Comparison of ENCODE assay signal across 25 cellular contexts in genomic region chr21:44686843-44687561, GRCh38. TPM values are rescaled to one million over a fixed set of nuclear protein-coding genes. Genes with fewer than 3 reads are reported as not detected.
DNase-seq lines count a peak whose midpoint lies in the region; ATAC-seq and TF ChIP-seq lines count a peak whose summit lies in the region.
"Had no signal": no experiment of that assay in that cellular context is flagged by ENCODE, and none has a peak within 500 bp of the region (broad histone marks: within the 10 kb centered on the region; RNA-seq: fewer than 3 reads in every experiment).

No MANE protein-coding gene starts in this region.

- no peak for ATAC-seq in stimulated activated naive CD8-positive, alpha-beta T cell treated with anti-CD3 and anti-CD28 coated beads, Interleukin-15, amount 100 ng/mL, for 72 hours
- ATAC-seq in stimulated activated naive CD8-positive, alpha-beta T cell treated with anti-CD3 and anti-CD28 coated beads, Interleukin-15, Interleukin-2, amounts not matched to agents 100 U/mL and 50 U/mL, for 24 hours: no peak
- ATAC-seq: effector memory CD8-positive, alpha-beta T cell; HCT116; Panc1 had no signal

- no peaks in the 10 kb centered on the region for H3K4me1 ChIP-seq in vagina
- H3K4me1 ChIP-seq: spleen had no signal

- H3K4me3 ChIP-seq in vagina: no peak overlapping the region
- H3K4me3 ChIP-seq: spleen had no signal

- H3K27me3 Mint-ChIP-seq in stimulated activated naive CD8-positive, alpha-beta T cell treated with anti-CD3 and anti-CD28 coated beads, Interleukin-15, amount 100 ng/mL, for 72 hours: no peaks in the 10 kb centered on the region

- H3K9me3 Mint-ChIP-seq in stimulated activated naive CD8-positive, alpha-beta T cell treated with anti-CD3 and anti-CD28 coated beads, Interleukin-15, amount 100 ng/mL, for 72 hours: no peaks in the 10 kb centered on the region
- H3K9me3 Mint-ChIP-seq: activated B cell treated with CpG ODN at 0.5 μM for 24 hours; activated CD4-positive, alpha-beta memory T cell treated with anti-CD3 and anti-CD28 coated beads, Interleukin-2, amount 10 ng/mL, durations not matched to agents 7 days and 5 days; activated T-cell treated with anti-CD3 and anti-CD28 coated beads, Interleukin-2, amount 50 U/mL, for 4 hours; effector memory CD8-positive, alpha-beta T cell; mesothelial cell of epicardium had no signal

- H3K4me1 Mint-ChIP-seq in stimulated activated naive CD8-positive, alpha-beta T cell treated with anti-CD3 and anti-CD28 coated beads, Interleukin-15, amount 100 ng/mL, for 72 hours: peaks cover 30% of the 10 kb centered on the region
- H3K4me1 Mint-ChIP-seq: activated B cell treated with CpG ODN at 0.5 μM for 24 hours had no signal

- intact Hi-C loops in vagina (cut with DNase I): no loop called here

- H3K9me3 ChIP-seq in vagina: no peaks in the 10 kb centered on the region

- H3K27ac Mint-ChIP-seq in stimulated activated naive CD8-positive, alpha-beta T cell treated with anti-CD3 and anti-CD28 coated beads, Interleukin-15, amount 100 ng/mL, for 72 hours: peak overlapping the region; percentile 37 to 69
- H3K27ac Mint-ChIP-seq: activated B cell treated with CpG ODN at 0.5 μM for 24 hours; activated CD4-positive, alpha-beta memory T cell treated with anti-CD3 and anti-CD28 coated beads, Interleukin-2, amount 10 ng/mL, durations not matched to agents 7 days and 5 days; mesothelial cell of epicardium had no signal

- TF ChIP-seq POLR2A in vagina (IDR thresholded peaks at IDR 0.05): no peak
- TF ChIP-seq POLR2A in erythroblast (IDR thresholded peaks at IDR 0.05; ENCODE audit: low read length): no peak

- DNase-seq in DMS79 treated with DMSO at 0.1 percent for 48 hours (lab: John Stamatoyannopoulos, UW) (peak; percentile 41), DMS79 (lab: John Stamatoyannopoulos, UW) (no peak), mucosa of gallbladder (ENCODE audit: low spot score) (peak; percentile 7), vagina (ENCODE audit: extremely low spot score in 2 of 2) (peak; percentile 62 to 84), erythroblast (lab: John Stamatoyannopoulos, UW) (no peak), NCI-H2196 (lab: John Stamatoyannopoulos, UW; ENCODE audit: unreplicated experiment) (no peak)
- no peak for DNase-seq in stimulated activated naive CD8-positive, alpha-beta T cell treated with anti-CD3 and anti-CD28 coated beads, Interleukin-15, amount 100 ng/mL, for 72 hours
- DNase-seq in stimulated activated naive CD8-positive, alpha-beta T cell treated with anti-CD3 and anti-CD28 coated beads, Interleukin-15, Interleukin-2, amounts not matched to agents 100 U/mL and 50 U/mL, for 24 hours: no peak
- DNase-seq: activated B cell treated with CpG ODN at 0.5 μM for 24 hours; activated CD4-positive, alpha-beta memory T cell treated with anti-CD3 and anti-CD28 coated beads, Interleukin-2, amount 10 ng/mL, durations not matched to agents 7 days and 5 days; activated T-cell treated with anti-CD3 and anti-CD28 coated beads, Interleukin-2, amount 50 U/mL, for 4 hours; effector memory CD8-positive, alpha-beta T cell; glutamatergic neuron; NCI-H1105 treated with DMSO at 0.1 percent for 48 hours; NCI-H226; spleen had no signal

- H3K4me3 Mint-ChIP-seq in stimulated activated naive CD8-positive, alpha-beta T cell treated with anti-CD3 and anti-CD28 coated beads, Interleukin-15, amount 100 ng/mL, for 72 hours: no peak overlapping the region
- H3K4me3 Mint-ChIP-seq: activated B cell treated with CpG ODN at 0.5 μM for 24 hours; activated CD4-positive, alpha-beta memory T cell treated with anti-CD3 and anti-CD28 coated beads, Interleukin-2, amount 10 ng/mL, durations not matched to agents 7 days and 5 days; activated naive CD8-positive, alpha-beta T cell; activated T-cell treated with anti-CD3 and anti-CD28 coated beads, Interleukin-2, amount 50 U/mL, for 4 hours; effector memory CD8-positive, alpha-beta T cell; mesothelial cell of epicardium had no signal

- H3K36me3 ChIP-seq in vagina: no peaks in the 10 kb centered on the region
- H3K36me3 ChIP-seq: spleen had no signal

- TF ChIP-seq CTCF in vagina (IDR thresholded peaks at IDR 0.05): no peak

- no peak overlapping the region for H3K27ac ChIP-seq in vagina
- H3K27ac ChIP-seq: 22Rv1, spleen had no signal

- no peaks in the 10 kb centered on the region for H3K27me3 ChIP-seq in vagina

RNA-seq across cellular contexts. Expression of gene KRTAP12-1, which starts 5.0 kb away (rescaled TPM):
- not detected for total RNA-seq in mucosa of gallbladder
- not detected for total RNA-seq in vagina
- total RNA-seq: activated B cell treated with CpG ODN at 0.5 μM for 24 hours; activated CD4-positive, alpha-beta memory T cell treated with anti-CD3 and anti-CD28 coated beads, Interleukin-2, amount 10 ng/mL, durations not matched to agents 7 days and 5 days; activated T-cell treated with anti-CD3 and anti-CD28 coated beads, Interleukin-2, amount 50 U/mL, for 4 hours; HT1080; mesothelial cell of epicardium; pulmonary artery endothelial cell; SK-MEL-5; spleen; T-helper 2 cell treated with Interferon-gamma antibody and Interleukin-4, amounts not matched to agents 100 ng/mL and 5 ng/mL, for 36 hours had no signal

RNA-seq across cellular contexts. Expression of gene KRTAP10-12, which starts 10.0 kb away (rescaled TPM):
- total RNA-seq in mucosa of gallbladder (not detected), vagina (not detected)
- total RNA-seq: activated B cell treated with CpG ODN at 0.5 μM for 24 hours; activated CD4-positive, alpha-beta memory T cell treated with anti-CD3 and anti-CD28 coated beads, Interleukin-2, amount 10 ng/mL, durations not matched to agents 7 days and 5 days; activated T-cell treated with anti-CD3 and anti-CD28 coated beads, Interleukin-2, amount 50 U/mL, for 4 hours; HT1080; mesothelial cell of epicardium; pulmonary artery endothelial cell; SK-MEL-5; spleen; T-helper 2 cell treated with Interferon-gamma antibody and Interleukin-4, amounts not matched to agents 100 ng/mL and 5 ng/mL, for 36 hours had no signal

RNA-seq across cellular contexts. Expression of gene KRTAP12-2, which starts 20.3 kb away (rescaled TPM):
- total RNA-seq in mucosa of gallbladder (not detected), vagina (not detected)
- total RNA-seq: activated B cell treated with CpG ODN at 0.5 μM for 24 hours; activated CD4-positive, alpha-beta memory T cell treated with anti-CD3 and anti-CD28 coated beads, Interleukin-2, amount 10 ng/mL, durations not matched to agents 7 days and 5 days; activated T-cell treated with anti-CD3 and anti-CD28 coated beads, Interleukin-2, amount 50 U/mL, for 4 hours; HT1080; mesothelial cell of epicardium; pulmonary artery endothelial cell; SK-MEL-5; spleen; T-helper 2 cell treated with Interferon-gamma antibody and Interleukin-4, amounts not matched to agents 100 ng/mL and 5 ng/mL, for 36 hours had no signal

RNA-seq across cellular contexts. Expression of gene TSPEAR, which starts 24.4 kb away (rescaled TPM):
- total RNA-seq in mucosa of gallbladder: 0.06 TPM
- total RNA-seq in vagina: not detected
- total RNA-seq: activated B cell treated with CpG ODN at 0.5 μM for 24 hours; activated CD4-positive, alpha-beta memory T cell treated with anti-CD3 and anti-CD28 coated beads, Interleukin-2, amount 10 ng/mL, durations not matched to agents 7 days and 5 days; activated T-cell treated with anti-CD3 and anti-CD28 coated beads, Interleukin-2, amount 50 U/mL, for 4 hours; HT1080; pulmonary artery endothelial cell; SK-MEL-5; T-helper 2 cell treated with Interferon-gamma antibody and Interleukin-4, amounts not matched to agents 100 ng/mL and 5 ng/mL, for 36 hours had no signal

RNA-seq across cellular contexts. Expression of gene KRTAP12-3, which starts 29.3 kb away (rescaled TPM):
- not detected for total RNA-seq in mucosa of gallbladder
- total RNA-seq in vagina: not detected
- total RNA-seq: activated B cell treated with CpG ODN at 0.5 μM for 24 hours; activated CD4-positive, alpha-beta memory T cell treated with anti-CD3 and anti-CD28 coated beads, Interleukin-2, amount 10 ng/mL, durations not matched to agents 7 days and 5 days; activated T-cell treated with anti-CD3 and anti-CD28 coated beads, Interleukin-2, amount 50 U/mL, for 4 hours; HT1080; mesothelial cell of epicardium; pulmonary artery endothelial cell; SK-MEL-5; spleen; T-helper 2 cell treated with Interferon-gamma antibody and Interleukin-4, amounts not matched to agents 100 ng/mL and 5 ng/mL, for 36 hours had no signal

Comparison
In these comparisons a context has a peak if more than half of its experiments do, and no peak if none do; other contexts are left out.
1. DNase-seq: peak in DMS79 treated with DMSO at 0.1 percent for 48 hours (single experiment), mucosa of gallbladder (single experiment) and vagina (2 of 2); none in DMS79 (single experiment), stimulated activated naive CD8-positive, alpha-beta T cell treated with anti-CD3 and anti-CD28 coated beads, Interleukin-15, amount 100 ng/mL, for 72 hours (0 of 2), stimulated activated naive CD8-positive, alpha-beta T cell treated with anti-CD3 and anti-CD28 coated beads, Interleukin-15, Interleukin-2, amounts not matched to agents 100 U/mL and 50 U/mL, for 24 hours (single experiment), erythroblast (0 of 2) and NCI-H2196 (single experiment).